Comparison of ENCODE assay signal across 8 cellular contexts in the genomic region with DNA sequence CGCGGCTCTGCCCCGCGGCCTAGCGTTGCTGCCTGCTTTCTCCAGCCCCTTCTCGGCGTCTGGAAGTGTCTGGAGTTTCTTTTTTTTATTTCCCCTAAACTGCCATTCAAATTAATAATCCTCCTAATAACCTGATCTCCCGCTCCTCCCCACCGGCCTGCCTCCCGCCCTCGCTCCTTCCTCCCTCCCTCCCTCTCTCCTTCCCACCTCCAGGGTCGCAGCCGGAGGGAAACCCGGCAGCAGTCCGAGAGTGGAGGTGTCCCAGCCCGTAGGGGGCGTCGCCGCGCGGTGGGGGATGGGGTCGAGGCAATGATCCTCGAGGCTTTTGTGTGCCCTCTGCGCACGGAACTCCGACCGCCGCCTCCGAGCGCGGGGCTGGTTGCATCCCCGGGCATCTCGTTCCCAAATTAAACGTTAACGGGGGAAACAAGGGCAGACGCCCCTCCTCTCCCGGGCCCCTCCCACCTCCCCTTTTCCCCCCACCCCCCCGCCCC. TPM values are rescaled to one million over a fixed set of nuclear protein-coding genes. Genes with fewer than 3 reads are reported as not detected.
DNase-seq lines count a peak whose midpoint lies in the region; ATAC-seq and TF ChIP-seq lines count a peak whose summit lies in the region.

No MANE protein-coding gene starts in this region.

- H3K4me3 ChIP-seq in DOHH2 (ENCODE audit: low read length) (peak overlapping the region; percentile 48), HFF-Myc (replicated peaks; ENCODE audit: low read depth, low read length) (peak overlapping the region; percentile 72), mesendoderm (ENCODE audit: low read length) (peak overlapping the region; percentile 68)

- DNase-seq in HFF-Myc (ENCODE audit: extremely low read depth, low read depth) (no peak), NCI-H345 treated with DMSO at 0.1 percent for 48 hours (lab: John Stamatoyannopoulos, UW; ENCODE audit: unreplicated experiment) (peak; percentile 52), mesendoderm (peak; percentile 96)
- peak; percentile 70 to 72 for DNase-seq in activated CD4-positive, alpha-beta T cell treated with anti-CD3 and anti-CD28 coated beads, Interleukin-2, amount 50 U/mL, for 48 hours
- DNase-seq in effector CD8-positive, alpha-beta T cell (lab: John Stamatoyannopoulos, UW): peak; percentile 52
- peak; percentile 84 for DNase-seq in stimulated activated CD8-positive, alpha-beta memory T cell treated with anti-CD3 and anti-CD28 coated beads, Interleukin-4, amount 100 ng/mL, for 48 hours

- no peaks in the 10 kb centered on the region for H3K9me3 ChIP-seq in DOHH2 (ENCODE audit: control insufficient read depth, insufficient read depth, low read length)

- peak overlapping the region; percentile 5 for H4K8ac ChIP-seq in mesendoderm (ENCODE audit: low read depth, low read length)

- H3K79me1 ChIP-seq in mesendoderm (ENCODE audit: low read length): no peaks in the 10 kb centered on the region

- H3K79me2 ChIP-seq in DOHH2 (ENCODE audit: control insufficient read depth, low read length) (no peaks in the 10 kb centered on the region), mesendoderm (ENCODE audit: control insufficient read depth, insufficient read depth, low read length) (peaks cover 27% of the 10 kb centered on the region)

- H3K4ac ChIP-seq in mesendoderm (ENCODE audit: low read depth, low read length): peak overlapping the region; percentile 83

- no CpG with 5 or more reads among the region's 38 CpGs for WGBS in mesendoderm (ENCODE audit: extremely low coverage, insufficient coverage, low lambda C conversion rate)

- H3K27me3 ChIP-seq in DOHH2 (ENCODE audit: control insufficient read depth, low read length): peaks cover 93% of the 10 kb centered on the region
- no peaks in the 10 kb centered on the region for H3K27me3 ChIP-seq in mesendoderm (ENCODE audit: insufficient read depth, low read length, poor library complexity)

- H2BK5ac ChIP-seq in mesendoderm (ENCODE audit: low read length): no peak overlapping the region

- H3K4me1 ChIP-seq in DOHH2 (ENCODE audit: control insufficient read depth, low read length): peaks cover 23% of the 10 kb centered on the region
- H3K4me1 ChIP-seq in mesendoderm (ENCODE audit: control insufficient read depth, low read depth, low read length): no peaks in the 10 kb centered on the region

- H3K27ac ChIP-seq in DOHH2 (ENCODE audit: low read depth, low read length): no peak overlapping the region
- H3K27ac ChIP-seq in mesendoderm (ENCODE audit: low read depth, low read length): peak overlapping the region; percentile 97

- no peak overlapping the region for H2AK5ac ChIP-seq in mesendoderm (ENCODE audit: low read length)

- peaks cover 4% of the 10 kb centered on the region; the same call in 1 of the 2 replicates for H3F3A ChIP-seq in DOHH2 (ENCODE audit: control insufficient read depth, insufficient read depth)

- no peak for ATAC-seq in GM18873 (IDR thresholded peaks at IDR 0.05; ENCODE audit: low FRiP score, unreplicated experiment)

- H3K9ac ChIP-seq in mesendoderm (ENCODE audit: low read length): peak overlapping the region; percentile 94

- peaks cover 4% of the 10 kb centered on the region; the same call in 1 of the 2 replicates for H4K20me1 ChIP-seq in DOHH2 (ENCODE audit: control insufficient read depth, insufficient read depth, low read depth, low read length)

- H3K18ac ChIP-seq in mesendoderm (ENCODE audit: low read length): peak overlapping the region; percentile 99

- H3K9me2 ChIP-seq in DOHH2 (replicated peaks; ENCODE audit: control insufficient read depth, low read length): no peaks in the 10 kb centered on the region

- TF ChIP-seq CTCF in DOHH2 (IDR thresholded peaks at IDR 0.05; ENCODE audit: low read depth, low read length, poor library complexity, severe bottlenecking): no peak
- peak; percentile 46 for TF ChIP-seq CTCF in HFF-Myc (IDR thresholded peaks at IDR 0.05; ENCODE audit: low read depth, low read length, missing control alignments)

- H3K36me3 ChIP-seq in DOHH2 (ENCODE audit: control insufficient read depth, low read length): no peaks in the 10 kb centered on the region
- peaks cover 1% of the 10 kb centered on the region for H3K36me3 ChIP-seq in mesendoderm (ENCODE audit: control insufficient read depth, insufficient read depth, low read length)

- no peak overlapping the region for H4K5ac ChIP-seq in mesendoderm (ENCODE audit: low read length)

- no peak overlapping the region for H3K23ac ChIP-seq in mesendoderm (ENCODE audit: low read length)

- H2BK120ac ChIP-seq in mesendoderm (ENCODE audit: low read depth, low read length): peak overlapping the region; percentile 79

- H3K56ac ChIP-seq in mesendoderm (ENCODE audit: low read length): peak overlapping the region; percentile 93

- H2BK15ac ChIP-seq in mesendoderm (replicated peaks; ENCODE audit: low read depth): peak overlapping the region; percentile 2

- H3K4me2 ChIP-seq in DOHH2 (ENCODE audit: low read length) (peak overlapping the region; percentile 79), mesendoderm (ENCODE audit: low read length) (peak overlapping the region; percentile 55)

RNA-seq across cellular contexts. Expression of gene SOCS2, which starts 1.1 kb away (rescaled TPM):
- 41.4 TPM for polyA plus RNA-seq in mesendoderm (2013, experiment 1 of 2)
- polyA plus RNA-seq in mesendoderm (2013, experiment 2 of 2): 39.4 TPM
